Comparison of ENCODE assay signal across 21 cellular contexts in the genomic region with DNA sequence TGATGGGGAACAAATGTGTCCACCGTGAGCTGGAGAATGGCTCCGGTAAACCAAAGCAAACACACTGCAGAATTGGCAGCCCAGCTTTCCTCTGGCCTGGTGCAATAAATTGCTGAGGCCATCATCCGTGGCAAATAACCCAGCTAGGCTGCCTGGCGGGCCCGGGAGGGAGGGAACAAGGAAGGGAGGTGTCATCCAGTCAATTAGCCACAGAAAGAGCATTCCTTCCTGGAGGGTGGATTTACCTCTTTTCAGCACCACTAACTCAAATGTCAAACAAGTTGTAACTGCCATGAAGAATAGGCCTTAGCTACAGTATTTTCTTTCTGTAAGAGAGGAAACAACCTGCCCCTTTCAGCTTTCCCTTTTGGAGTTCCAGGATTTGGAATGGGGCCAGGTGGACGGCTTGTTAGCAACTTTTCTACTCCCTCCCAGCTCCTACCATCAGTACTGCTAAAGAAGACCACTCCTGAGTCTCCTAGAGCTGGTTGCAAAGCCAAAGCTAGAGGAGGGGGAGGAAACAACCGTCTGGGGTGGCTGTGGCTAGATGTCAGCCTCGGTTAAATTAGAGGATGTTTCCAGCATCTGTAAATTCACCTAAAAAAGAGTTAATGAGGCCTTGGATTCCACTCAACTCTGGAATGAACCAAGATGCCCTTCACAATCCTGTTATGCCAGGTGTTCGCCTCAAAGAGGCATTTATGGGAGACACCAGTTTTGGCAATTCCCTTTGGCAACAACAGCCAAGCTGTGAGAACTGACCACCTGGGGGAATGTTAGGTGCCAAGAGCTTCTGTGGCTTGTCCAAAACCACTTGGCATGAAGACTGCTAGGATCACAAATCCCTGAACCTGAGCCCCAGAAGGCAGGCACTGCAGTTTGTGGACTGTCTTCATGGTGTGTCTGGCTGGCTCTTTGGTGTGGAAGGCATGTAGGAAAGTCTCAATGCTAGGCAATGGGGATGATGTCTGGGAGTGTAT.
DNase-seq lines count a peak whose midpoint lies in the region; ATAC-seq and TF ChIP-seq lines count a peak whose summit lies in the region.
"Had no signal": no experiment of that assay in that cellular context is flagged by ENCODE, and none has a peak within 500 bp of the region (broad histone marks: within the 10 kb centered on the region; RNA-seq: fewer than 3 reads in every experiment).

No MANE protein-coding gene starts in this region.

- H3K4me1 ChIP-seq in thyroid gland (peaks cover 8 to 19% of the 10 kb centered on the region in 2 donors), testis (no peaks in the 10 kb centered on the region)
- H3K4me1 ChIP-seq: BE2C, esophagus muscularis mucosa, parathyroid adenoma, tibial nerve had no signal

- DNase-seq in DMS 273 (lab: John Stamatoyannopoulos, UW; ENCODE audit: unreplicated experiment) (peak; percentile 6), DMS 273 treated with DMSO at 0.1 percent for 48 hours (lab: John Stamatoyannopoulos, UW) (no peak), WTC11 (ENCODE audit: low spot score) (no peak), kidney epithelial cell (ENCODE audit: low read depth) (peak; percentile 82), thyroid gland (peak; percentile 71 to 88), testis (no peak), NCI-H187 (lab: John Stamatoyannopoulos, UW) (no peak)
- DNase-seq: activated CD4-positive, alpha-beta T cell treated with anti-CD3 and anti-CD28 coated beads, Interleukin-2, amount 10 ng/mL, durations not matched to agents 24 days and 14 days; activated naive CD8-positive, alpha-beta T cell treated with anti-CD3 and anti-CD28 coated beads, Interleukin-2, amount 50 U/mL, for 24 hours; BE2C; Calu3; H7; NCI-H1436 treated with DMSO at 0.1 percent for 48 hours; stimulated activated CD4-positive, alpha-beta T cell treated with anti-CD3 and anti-CD28 coated beads, Interleukin-1b, Interleukin-23, amount 100 ng/mL, for 48 hours; stimulated activated naive CD4-positive, alpha-beta T cell treated with Interleukin-2 at 50 U/mL for 16 hours; SW 1271 had no signal

- no peaks in the 10 kb centered on the region for H3K9me3 Mint-ChIP-seq in WTC11
- H3K9me3 Mint-ChIP-seq: activated CD4-positive, alpha-beta T cell treated with anti-CD3 and anti-CD28 coated beads, Interleukin-2, amount 10 ng/mL, durations not matched to agents 24 days and 14 days; activated naive CD8-positive, alpha-beta T cell treated with anti-CD3 and anti-CD28 coated beads, Interleukin-2, amount 50 U/mL, for 24 hours had no signal

- H3K27ac ChIP-seq in thyroid gland (peak overlapping the region in 2 of 3 donors; percentile 44 to 55), testis (no peak overlapping the region)
- H3K27ac ChIP-seq: 22Rv1, esophagus muscularis mucosa, parathyroid adenoma, tibial nerve had no signal

- 23 to 27% methylated on average over 9 of the region's 9 CpGs for WGBS in thyroid gland, 2 donors
- WGBS in testis, 2 donors, result 38 to 41% methylated on average over 6 to 9 of the region's 9 CpGs

- intact Hi-C loops in thyroid gland (cut with DNase I) (no loop called here), testis (cut with DNase I; ENCODE audit: low total_unique reads) (no loop called here)

- H3K27me3 Mint-ChIP-seq in WTC11 (ENCODE audit: low read depth), result peaks cover 11% of the 10 kb centered on the region
- H3K27me3 Mint-ChIP-seq: activated CD4-positive, alpha-beta T cell treated with anti-CD3 and anti-CD28 coated beads, Interleukin-2, amount 10 ng/mL, durations not matched to agents 24 days and 14 days had no signal

- H3K9me3 ChIP-seq in thyroid gland (no peaks in the 10 kb centered on the region), testis (no peaks in the 10 kb centered on the region)
- H3K9me3 ChIP-seq: BE2C, esophagus muscularis mucosa, tibial nerve had no signal

- no peak overlapping the region for H3K4me3 Mint-ChIP-seq in WTC11
- H3K4me3 Mint-ChIP-seq: activated CD4-positive, alpha-beta T cell treated with anti-CD3 and anti-CD28 coated beads, Interleukin-2, amount 10 ng/mL, durations not matched to agents 24 days and 14 days; activated naive CD8-positive, alpha-beta T cell treated with anti-CD3 and anti-CD28 coated beads, Interleukin-2, amount 50 U/mL, for 24 hours had no signal

- POLR2A ChIA-PET in WTC11 (lab: Charles Lee), result no interaction called here

- H3K27ac Mint-ChIP-seq in WTC11, result no peak overlapping the region
- H3K27ac Mint-ChIP-seq: activated CD4-positive, alpha-beta T cell treated with anti-CD3 and anti-CD28 coated beads, Interleukin-2, amount 10 ng/mL, durations not matched to agents 24 days and 14 days; activated naive CD8-positive, alpha-beta T cell treated with anti-CD3 and anti-CD28 coated beads, Interleukin-2, amount 50 U/mL, for 24 hours had no signal

- TF ChIP-seq CTCF in WTC11 (IDR thresholded peaks at IDR 0.05) (no peak), kidney epithelial cell (IDR thresholded peaks at IDR 0.05; ENCODE audit: insufficient read depth, low read length, poor library complexity, severe bottlenecking) (no peak), thyroid gland (IDR thresholded peaks at IDR 0.05) (no peak), testis (IDR thresholded peaks at IDR 0.05) (no peak)

- ATAC-seq in WTC11 (peak; percentile 35; the same call in 1 of the 2 replicates), GM21528 (IDR thresholded peaks at IDR 0.05; ENCODE audit: low FRiP score, unreplicated experiment) (no peak)
- ATAC-seq: activated naive CD8-positive, alpha-beta T cell treated with anti-CD3 and anti-CD28 coated beads, Interleukin-2, amount 50 U/mL, for 24 hours had no signal

- H3K27me3 ChIP-seq in kidney epithelial cell (ENCODE audit: control insufficient read depth, insufficient read depth, low read length), result no peaks in the 10 kb centered on the region
- no peaks in the 10 kb centered on the region for H3K27me3 ChIP-seq in thyroid gland
- no peaks in the 10 kb centered on the region for H3K27me3 ChIP-seq in testis
- H3K27me3 ChIP-seq: BE2C, esophagus muscularis mucosa, tibial nerve had no signal

- no peaks in the 10 kb centered on the region for H3K36me3 Mint-ChIP-seq in WTC11

- H3K4me1 Mint-ChIP-seq in WTC11, result 0 out of 2 replicates have a peak, but pooled peaks cover 7% of the 10 kb centered on the region
- H3K4me1 Mint-ChIP-seq: activated CD4-positive, alpha-beta T cell treated with anti-CD3 and anti-CD28 coated beads, Interleukin-2, amount 10 ng/mL, durations not matched to agents 24 days and 14 days; activated naive CD8-positive, alpha-beta T cell treated with anti-CD3 and anti-CD28 coated beads, Interleukin-2, amount 50 U/mL, for 24 hours had no signal

- H3K36me3 ChIP-seq in kidney epithelial cell (ENCODE audit: control insufficient read depth, insufficient read depth, low read length) (no peaks in the 10 kb centered on the region), thyroid gland (no peaks in the 10 kb centered on the region), testis (ENCODE audit: low read depth, missing control alignments) (no peaks in the 10 kb centered on the region)
- H3K36me3 ChIP-seq: BE2C, esophagus muscularis mucosa, tibial nerve had no signal

- CTCF ChIA-PET in WTC11 (lab: Charles Lee), result interaction anchor here (0.8 kb wide), 1 partner anchor 101 kb away, joined by 3 read pairs; no protein-coding TSS in a partner anchor

- no peak overlapping the region for H3K4me3 ChIP-seq in kidney epithelial cell (ENCODE audit: low read depth, low read length)
- no peak overlapping the region for H3K4me3 ChIP-seq in thyroid gland (replicated peaks in 1 of 3)
- no peak overlapping the region for H3K4me3 ChIP-seq in testis
- H3K4me3 ChIP-seq: esophagus muscularis mucosa, tibial nerve had no signal

- TF ChIP-seq POLR2A in thyroid gland (IDR thresholded peaks at IDR 0.05), result no peak
- TF ChIP-seq POLR2A in testis (IDR thresholded peaks at IDR 0.05), result no peak

TF ChIP-seq in WTC11, 78 proteins besides CTCF, POLR2A, EP300 and RAD21 (continues in another document):
- TF ChIP-seq ZBTB43 (CRISPR knock-in tag; IDR thresholded peaks at IDR 0.05), result no peak
- no peak for TF ChIP-seq HMGA2 (CRISPR knock-in tag; IDR thresholded peaks at IDR 0.05)
- no peak for TF ChIP-seq TCF7 (CRISPR knock-in tag; IDR thresholded peaks at IDR 0.05; ENCODE audit: low read depth)
- TF ChIP-seq E2F4 (CRISPR knock-in tag; IDR thresholded peaks at IDR 0.05; ENCODE audit: borderline replicate concordance, low read depth), result no peak
- TF ChIP-seq ZNF317 (CRISPR knock-in tag; IDR thresholded peaks at IDR 0.05; ENCODE audit: borderline replicate concordance, low read depth), result no peak
- no peak for TF ChIP-seq FOXK1 (CRISPR knock-in tag; IDR thresholded peaks at IDR 0.05)
- TF ChIP-seq OVOL2 (CRISPR knock-in tag; IDR thresholded peaks at IDR 0.05; ENCODE audit: borderline replicate concordance), result no peak
- TF ChIP-seq, protein P1, sequence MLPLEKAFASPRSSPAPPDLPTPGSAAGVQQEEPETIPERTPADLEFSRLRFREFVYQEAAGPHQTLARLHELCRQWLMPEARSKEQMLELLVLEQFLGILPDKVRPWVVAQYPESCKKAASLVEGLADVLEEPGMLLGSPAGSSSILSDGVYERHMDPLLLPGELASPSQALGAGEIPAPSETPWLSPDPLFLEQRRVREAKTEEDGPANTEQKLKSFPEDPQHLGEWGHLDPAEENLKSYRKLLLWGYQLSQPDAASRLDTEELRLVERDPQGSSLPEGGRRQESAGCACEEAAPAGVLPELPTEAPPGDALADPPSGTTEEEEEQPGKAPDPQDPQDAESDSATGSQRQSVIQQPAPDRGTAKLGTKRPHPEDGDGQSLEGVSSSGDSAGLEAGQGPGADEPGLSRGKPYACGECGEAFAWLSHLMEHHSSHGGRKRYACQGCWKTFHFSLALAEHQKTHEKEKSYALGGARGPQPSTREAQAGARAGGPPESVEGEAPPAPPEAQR (CRISPR knock-in tag; IDR thresholded peaks at IDR 0.05), result no peak
- TF ChIP-seq PRRX2 (CRISPR knock-in tag; IDR thresholded peaks at IDR 0.05), result no peak

Comparison
In these comparisons a context has a peak if more than half of its experiments do, and no peak if none do; other contexts are left out.
1. DNase-seq: peak in DMS 273 (single experiment), kidney epithelial cell (single experiment) and thyroid gland (2 of 2); none in DMS 273 treated with DMSO at 0.1 percent for 48 hours (single experiment), WTC11 (single experiment), testis (single experiment) and NCI-H187 (0 of 2).
2. H3K27ac ChIP-seq: peak in thyroid gland (2 of 3); none in testis (0 of 2).